In the genomic region with DNA sequence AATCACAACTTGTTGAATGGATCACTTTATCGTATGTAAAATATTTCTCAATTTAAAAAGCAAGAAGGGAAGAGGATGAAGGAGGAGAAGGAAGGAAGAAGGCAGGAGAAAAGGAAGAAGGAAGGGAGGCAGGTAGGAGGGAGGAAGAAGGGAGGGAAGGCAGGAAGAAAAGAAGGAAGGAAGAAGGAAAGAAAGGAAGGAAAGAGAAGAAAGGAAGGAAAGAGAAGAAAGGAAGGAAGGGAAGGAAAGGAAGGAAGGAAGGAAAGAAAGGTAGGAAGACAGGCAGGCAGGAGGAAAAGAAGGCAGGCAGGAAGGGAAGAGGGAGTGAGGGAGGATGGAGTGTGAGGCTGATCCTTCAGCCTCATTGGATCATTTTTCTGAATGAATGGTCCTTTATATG, we compare ENCODE assay signal across 2 cellular contexts.
TF ChIP-seq lines count a peak whose summit lies in the region.

No MANE protein-coding gene starts in this region.

TF ChIP-seq in HepG2, 621 proteins besides CTCF, POLR2A, EP300 and RAD21:
- TF ChIP-seq FOXM1 (CRISPR knock-in tag; IDR thresholded peaks at IDR 0.05), result no peak
- no peak for TF ChIP-seq MTF2 (CRISPR knock-in tag; IDR thresholded peaks at IDR 0.05; ENCODE audit: borderline replicate concordance)
- TF ChIP-seq RAD51 (IDR thresholded peaks at IDR 0.05; ENCODE audit: borderline replicate concordance), result 0 out of 2 replicates have a peak, but pooled peaks have one; percentile 21

TF ChIP-seq in H1, 55 proteins besides CTCF, POLR2A, EP300 and RAD21:
- TF ChIP-seq POLR2AphosphoS5 (IDR thresholded peaks at IDR 0.05; ENCODE audit: low read depth, low read length) (no peak), ZNF274 (IDR thresholded peaks at IDR 0.05; ENCODE audit: borderline replicate concordance, extremely low read depth, low read length) (no peak), CHD2 (IDR thresholded peaks at IDR 0.05; ENCODE audit: low read length) (no peak), SIRT6 (IDR thresholded peaks at IDR 0.05; ENCODE audit: low read length) (no peak), PHF8 (conservative IDR thresholded peaks at IDR 0.05; ENCODE audit: low read depth, low read length) (no peak), RFX5 (IDR thresholded peaks at IDR 0.05; ENCODE audit: borderline replicate concordance, low read depth, low read length) (no peak), CHD1 (IDR thresholded peaks at IDR 0.05; ENCODE audit: low read depth, low read length) (no peak), BACH1 (IDR thresholded peaks at IDR 0.05; ENCODE audit: low read length) (no peak)
